Comparison of ENCODE assay signal across 18 cellular contexts in the genomic region with DNA sequence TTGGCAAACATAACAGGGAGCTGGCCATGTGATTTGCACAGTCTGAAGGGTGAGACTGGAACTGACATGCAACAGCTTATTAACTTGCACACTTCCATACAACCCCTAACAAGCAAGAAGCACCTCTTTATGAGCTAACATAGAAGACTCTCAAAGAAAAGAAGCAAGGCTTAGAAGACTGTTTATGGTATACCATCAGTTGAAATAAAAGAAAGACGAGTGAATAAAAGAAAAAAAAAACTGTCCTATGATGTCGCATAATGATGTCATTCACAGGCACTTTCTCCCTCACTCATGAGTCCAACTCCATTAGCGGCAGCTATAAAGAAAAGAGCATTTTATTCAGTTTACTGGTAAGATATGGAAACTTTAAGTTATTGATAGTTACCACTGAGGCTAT.
"Had no signal": no experiment of that assay in that cellular context is flagged by ENCODE, and none has a peak within 500 bp of the region (broad histone marks: within the 10 kb centered on the region; RNA-seq: fewer than 3 reads in every experiment).

No MANE protein-coding gene starts in this region.

- H3K9me3 ChIP-seq: lower lobe of right lung, mucosa of descending colon had no signal

- H3K9me3 Mint-ChIP-seq: activated CD4-positive, alpha-beta memory T cell treated with anti-CD3 and anti-CD28 coated beads for 36 hours; activated naive CD4-positive, alpha-beta T cell treated with anti-CD3 and anti-CD28 coated beads, Interleukin-2, amount 10 ng/mL, durations not matched to agents 7 days and 5 days; activated T-cell treated with anti-CD3 and anti-CD28 coated beads, Interleukin-2, amount 50 U/mL, for 72 hours; naive B cell; neural crest cell; T-helper 1 cell treated with Interleukin-12 subunit alpha and Interleukin-12 subunit beta and Interleukin-4 antibody, amounts not matched to agents 30 μg/mL and 1 μg/mL, for 36 hours had no signal

- ATAC-seq: activated T-cell treated with anti-CD3 and anti-CD28 coated beads, Interleukin-2, amount 50 U/mL, for 72 hours; left lobe of liver; lower lobe of right lung; mucosa of descending colon had no signal

- H3K4me3 Mint-ChIP-seq: activated CD4-positive, alpha-beta memory T cell treated with anti-CD3 and anti-CD28 coated beads for 36 hours; activated naive CD4-positive, alpha-beta T cell treated with anti-CD3 and anti-CD28 coated beads, Interleukin-2, amount 10 ng/mL, durations not matched to agents 7 days and 5 days; activated T-cell treated with anti-CD3 and anti-CD28 coated beads, Interleukin-2, amount 50 U/mL, for 72 hours; neural crest cell; T-helper 1 cell treated with Interleukin-12 subunit alpha and Interleukin-12 subunit beta and Interleukin-4 antibody, amounts not matched to agents 30 μg/mL and 1 μg/mL, for 36 hours had no signal

- H3K36me3 ChIP-seq: cardiac muscle cell, lower lobe of right lung had no signal

- DNase-seq: activated CD4-positive, alpha-beta memory T cell treated with anti-CD3 and anti-CD28 coated beads for 36 hours; activated CD4-positive, alpha-beta T cell treated with anti-CD3 and anti-CD28 coated beads for 48 hours; activated effector memory CD4-positive, alpha-beta T cell treated with anti-CD3 and anti-CD28 coated beads, Interleukin-2, amount 50 U/mL, for 16 hours; activated naive CD4-positive, alpha-beta T cell treated with anti-CD3 and anti-CD28 coated beads, Interleukin-2, amount 10 ng/mL, durations not matched to agents 7 days and 5 days; activated T-cell treated with anti-CD3 and anti-CD28 coated beads, Interleukin-2, amount 50 U/mL, for 72 hours; cortex of kidney; foreskin fibroblast; lower lobe of right lung; mesendoderm; mucosa of descending colon; naive B cell; stimulated activated CD4-positive, alpha-beta T cell treated with anti-CD3 and anti-CD28 coated beads, Interleukin-4, amount 100 ng/mL, for 24 hours; stimulated activated naive CD4-positive, alpha-beta T cell treated with Interleukin-2 at 50 U/mL for 16 hours had no signal

- H3K27me3 ChIP-seq: cardiac muscle cell had no signal

- H3K27ac Mint-ChIP-seq: activated CD4-positive, alpha-beta memory T cell treated with anti-CD3 and anti-CD28 coated beads for 36 hours; activated naive CD4-positive, alpha-beta T cell treated with anti-CD3 and anti-CD28 coated beads, Interleukin-2, amount 10 ng/mL, durations not matched to agents 7 days and 5 days; activated T-cell treated with anti-CD3 and anti-CD28 coated beads, Interleukin-2, amount 50 U/mL, for 72 hours; progenitor cell of endocrine pancreas; T-helper 1 cell treated with Interleukin-12 subunit alpha and Interleukin-12 subunit beta and Interleukin-4 antibody, amounts not matched to agents 30 μg/mL and 1 μg/mL, for 36 hours had no signal

- H3K27ac ChIP-seq: cardiac muscle cell, lower lobe of right lung had no signal

- H3K4me3 ChIP-seq: cardiac muscle cell, lower lobe of right lung, mucosa of descending colon had no signal

- H3K36me3 Mint-ChIP-seq: activated CD4-positive, alpha-beta memory T cell treated with anti-CD3 and anti-CD28 coated beads for 36 hours; activated naive CD4-positive, alpha-beta T cell treated with anti-CD3 and anti-CD28 coated beads, Interleukin-2, amount 10 ng/mL, durations not matched to agents 7 days and 5 days; naive B cell had no signal
